In the genomic region with DNA sequence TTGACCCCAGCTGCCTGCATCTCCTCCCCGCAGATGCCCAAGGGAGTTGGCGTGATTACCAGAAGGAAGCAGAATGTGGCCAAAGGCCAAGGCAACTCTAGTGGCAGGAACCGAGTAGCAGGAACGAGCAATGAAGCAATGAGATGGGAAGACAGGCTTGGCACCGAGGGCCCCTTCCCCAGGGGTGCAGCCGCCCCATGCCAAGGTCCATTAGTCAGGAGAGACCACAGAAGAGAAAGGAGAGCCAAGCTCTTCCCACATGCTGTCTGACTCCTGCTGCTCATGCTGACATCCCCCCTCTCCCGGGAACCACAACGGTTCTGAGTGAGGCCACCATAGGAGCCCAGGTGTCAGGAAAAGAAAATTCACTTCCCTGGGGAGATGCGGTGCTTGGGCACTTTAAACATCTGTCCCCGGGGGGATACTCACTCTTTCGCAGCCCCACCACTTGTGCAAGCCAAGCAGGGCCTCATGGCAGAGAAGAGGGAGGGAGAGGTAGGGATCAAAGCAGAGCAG, we compare ENCODE assay signal across 11 cellular contexts.
DNase-seq lines count a peak whose midpoint lies in the region; ATAC-seq and TF ChIP-seq lines count a peak whose summit lies in the region.
"Had no signal": no experiment of that assay in that cellular context is flagged by ENCODE, and none has a peak within 500 bp of the region (broad histone marks: within the 10 kb centered on the region; RNA-seq: fewer than 3 reads in every experiment).

No MANE protein-coding gene starts in this region.

- H3K9me3 Mint-ChIP-seq in brain (no peaks in the 10 kb centered on the region), osteocyte (ENCODE audit: unreplicated experiment) (no peaks in the 10 kb centered on the region)
- H3K9me3 Mint-ChIP-seq: central memory CD8-positive, alpha-beta T cell had no signal

- H3K27me3 Mint-ChIP-seq in brain (no peaks in the 10 kb centered on the region), osteocyte (ENCODE audit: unreplicated experiment) (no peaks in the 10 kb centered on the region)
- H3K27me3 Mint-ChIP-seq: CD4-positive, alpha-beta memory T cell; central memory CD8-positive, alpha-beta T cell had no signal

- no peaks in the 10 kb centered on the region for H3K27me3 ChIP-seq in foreskin keratinocyte
- H3K27me3 ChIP-seq: spleen had no signal

- no peak for ATAC-seq in foreskin keratinocyte

- in situ Hi-C loops in ACHN (cut with HindIII; ENCODE audit: low pct_ligation_motif_present, low pct_unique_long_range_greater_than_20kb, low sequenced_read_pairs): no loop called here

- no peak overlapping the region for H3K27ac ChIP-seq in foreskin keratinocyte
- H3K27ac ChIP-seq: spleen had no signal

- peak overlapping the region in 3 of 5 experiments; percentile 75 to 83 (median 82) for H3K27ac Mint-ChIP-seq in brain
- H3K27ac Mint-ChIP-seq in osteocyte (ENCODE audit: unreplicated experiment): no peak overlapping the region

- H3K4me3 Mint-ChIP-seq in brain: no peak overlapping the region
- no peak overlapping the region for H3K4me3 Mint-ChIP-seq in osteocyte (ENCODE audit: unreplicated experiment)
- H3K4me3 Mint-ChIP-seq: CD4-positive, alpha-beta memory T cell; central memory CD8-positive, alpha-beta T cell had no signal

- H3K4me1 Mint-ChIP-seq in brain (peaks cover 56% of the 10 kb centered on the region), osteocyte (ENCODE audit: unreplicated experiment) (peaks cover 6% of the 10 kb centered on the region)

- H3K36me3 Mint-ChIP-seq in brain (peaks cover 42% of the 10 kb centered on the region), osteocyte (ENCODE audit: unreplicated experiment) (peaks cover 18% of the 10 kb centered on the region)

- no peaks in the 10 kb centered on the region for H3K4me1 ChIP-seq in foreskin keratinocyte

- DNase-seq in ACHN (peak; percentile 90), NCI-H1092 (lab: John Stamatoyannopoulos, UW) (peak; percentile 78), medulla oblongata (ENCODE audit: extremely low spot score) (peak; percentile 71), foreskin keratinocyte (no peak), NAMALWA (ENCODE audit: low spot score) (no peak), osteocyte (ENCODE audit: extremely low spot score, unreplicated experiment) (no peak), globus pallidus (ENCODE audit: low spot score) (no peak)
- DNase-seq: spleen had no signal

- TF ChIP-seq CTCF in brain (conservative IDR thresholded peaks at IDR 0.05) (no peak), foreskin keratinocyte (conservative IDR thresholded peaks at IDR 0.05) (no peak), osteocyte (IDR thresholded peaks at IDR 0.05) (no peak)

Comparison
In these comparisons a context has a peak if more than half of its experiments do, and no peak if none do; other contexts are left out.
1. DNase-seq: peak in ACHN (single experiment), NCI-H1092 (single experiment) and medulla oblongata (single experiment); none in foreskin keratinocyte (0 of 2), NAMALWA (single experiment), osteocyte (single experiment) and globus pallidus (single experiment).